In the genomic region with DNA sequence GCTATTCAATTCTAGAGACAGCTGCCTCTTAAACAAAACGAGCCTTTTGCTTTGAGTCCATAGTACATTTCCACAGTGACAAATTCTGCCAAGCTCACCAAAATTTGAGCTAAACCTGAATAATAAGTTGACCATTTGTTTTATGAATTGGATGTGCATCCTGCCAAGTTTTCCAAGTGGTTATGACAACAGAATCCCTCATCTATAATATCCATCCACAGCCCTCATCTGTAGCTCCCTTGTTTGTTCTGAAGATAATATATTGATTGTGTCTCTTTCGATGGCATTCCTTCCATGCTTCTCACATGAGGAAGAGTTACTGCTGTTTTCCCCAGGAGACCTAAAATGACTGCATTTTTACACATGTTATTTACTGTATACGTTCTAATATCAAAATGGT, we compare ENCODE assay signal across 21 cellular contexts.
DNase-seq lines count a peak whose midpoint lies in the region; ATAC-seq and TF ChIP-seq lines count a peak whose summit lies in the region.
"Had no signal": no experiment of that assay in that cellular context is flagged by ENCODE, and none has a peak within 500 bp of the region (broad histone marks: within the 10 kb centered on the region; RNA-seq: fewer than 3 reads in every experiment).

No MANE protein-coding gene starts in this region.

- no peak for ATAC-seq in HG02571 (IDR thresholded peaks at IDR 0.05; ENCODE audit: unreplicated experiment)
- ATAC-seq: CD8-positive, alpha-beta T cell; T-helper 17 cell had no signal

- TF ChIP-seq POLR2A in vagina (IDR thresholded peaks at IDR 0.05), result no peak

- TF ChIP-seq CTCF in vagina (IDR thresholded peaks at IDR 0.05), result no peak

- H4K20me1 ChIP-seq in BLaER1, result no peaks in the 10 kb centered on the region

- no peak overlapping the region for H3K9ac ChIP-seq in BLaER1

- no peaks in the 10 kb centered on the region for H3K9me3 ChIP-seq in BLaER1
- no peaks in the 10 kb centered on the region for H3K9me3 ChIP-seq in vagina
- H3K9me3 ChIP-seq: HAP-1 had no signal

- H3K27me3 ChIP-seq in BLaER1 (no peaks in the 10 kb centered on the region), vagina (no peaks in the 10 kb centered on the region)

- H3K27ac ChIP-seq in BLaER1 (no peak overlapping the region), vagina (no peak overlapping the region)
- H3K27ac ChIP-seq: 22Rv1, HL-60, SK-N-MC had no signal

- H3K36me3 ChIP-seq in BLaER1, result no peaks in the 10 kb centered on the region
- H3K36me3 ChIP-seq in vagina, result no peaks in the 10 kb centered on the region
- H3K36me3 ChIP-seq: HAP-1 had no signal

- intact Hi-C loops in vagina (cut with DNase I), result no loop called here

- H3K4me2 ChIP-seq in BLaER1, result peak overlapping the region; percentile 30

- H3K4me1 ChIP-seq in BLaER1, result peaks cover 10% of the 10 kb centered on the region
- H3K4me1 ChIP-seq in vagina, result no peaks in the 10 kb centered on the region
- H3K4me1 ChIP-seq: HAP-1 had no signal

- peak; percentile 67 for DNase-seq in NCI-H1105 treated with DMSO at 0.1 percent for 48 hours (lab: John Stamatoyannopoulos, UW)
- DNase-seq in NCI-H1105 (lab: John Stamatoyannopoulos, UW), result no peak
- peak; percentile 4 for DNase-seq in NCI-H146 treated with DMSO at 0.1 percent for 48 hours (lab: John Stamatoyannopoulos, UW; ENCODE audit: unreplicated experiment)
- DNase-seq in foreskin melanocyte, result peak; percentile 72
- no peak for DNase-seq in vagina (ENCODE audit: extremely low spot score in 2 of 2)
- no peak for DNase-seq in NCI-H510A treated with DMSO at 0.1 percent for 48 hours (lab: John Stamatoyannopoulos, UW)
- DNase-seq: ACHN; C1 segment of cervical spinal cord; Calu3; CD8-positive, alpha-beta T cell; KBM-7; NCI-H774; SHP77; SW 1271; T-helper 17 cell had no signal

- H3K4me3 ChIP-seq in BLaER1 (no peak overlapping the region), vagina (no peak overlapping the region)
- H3K4me3 ChIP-seq: HAP-1, SK-N-MC had no signal

Comparison
In these comparisons a context has a peak if more than half of its experiments do, and no peak if none do; other contexts are left out.
1. DNase-seq: peak in NCI-H1105 treated with DMSO at 0.1 percent for 48 hours (single experiment), NCI-H146 treated with DMSO at 0.1 percent for 48 hours (single experiment) and foreskin melanocyte (single experiment); none in NCI-H1105 (single experiment), vagina (0 of 2) and NCI-H510A treated with DMSO at 0.1 percent for 48 hours (single experiment).